ENCODE assay signal across 10 cellular contexts in genomic region chr1:230103341-230104173, GRCh38. TPM values are rescaled to one million over a fixed set of nuclear protein-coding genes. Genes with fewer than 3 reads are reported as not detected.
DNase-seq lines count a peak whose midpoint lies in the region; ATAC-seq and TF ChIP-seq lines count a peak whose summit lies in the region.
"Had no signal": no experiment of that assay in that cellular context is flagged by ENCODE, and none has a peak within 500 bp of the region (broad histone marks: within the 10 kb centered on the region; RNA-seq: fewer than 3 reads in every experiment).

No MANE protein-coding gene starts in this region.

- H3K4me3 ChIP-seq in colonic mucosa (no peak overlapping the region), psoas muscle (peak overlapping the region; percentile 23), aorta (ENCODE audit: low read length in 2 of 2) (no peak overlapping the region)

- 53 to 82% (median 57%) methylated on average over 5 of the region's 5 CpGs for WGBS in psoas muscle, 3 donors
- 36 to 41% methylated on average over 5 of the region's 5 CpGs for WGBS in aorta, 2 donors

- no peak overlapping the region for H3K9ac ChIP-seq in colonic mucosa (ENCODE audit: low read depth in 2 of 2, low read length in 2 of 2)

- H3K27me3 ChIP-seq in colonic mucosa (no peaks in the 10 kb centered on the region), psoas muscle (ENCODE audit: insufficient read depth in 3 of 3, low read length in 2 of 3) (no peaks in the 10 kb centered on the region), aorta (ENCODE audit: control insufficient read depth in 1 of 2, insufficient read depth in 2 of 2, low read length in 1 of 2) (no peaks in the 10 kb centered on the region)

- H3K9me3 ChIP-seq in colonic mucosa (no peaks in the 10 kb centered on the region), psoas muscle (no peaks in the 10 kb centered on the region), aorta (ENCODE audit: control insufficient read depth, low read length) (no peaks in the 10 kb centered on the region)

- DNase-seq in EH (ENCODE audit: low read depth) (peak; percentile 55), NCI-H82 treated with DMSO at 0.1 percent for 48 hours (lab: John Stamatoyannopoulos, UW; ENCODE audit: unreplicated experiment) (peak; percentile 49), colonic mucosa (no peak), psoas muscle (no peak), left lobe of liver (ENCODE audit: low spot score) (no peak), aorta (no peak)
- DNase-seq: activated CD4-positive, alpha-beta T cell treated with anti-CD3 and anti-CD28 coated beads, Interleukin-2, amount 50 U/mL, for 4 hours; midbrain had no signal

- no peak for TF ChIP-seq CTCF in colonic mucosa (IDR thresholded peaks at IDR 0.05)
- no peak for TF ChIP-seq CTCF in psoas muscle (IDR thresholded peaks at IDR 0.05)

- ATAC-seq in psoas muscle = no peak
- ATAC-seq in left lobe of liver = no peak
- no peak for ATAC-seq in aorta (ENCODE audit: low FRiP score)
- no peak for ATAC-seq in HG03039 (IDR thresholded peaks at IDR 0.05; ENCODE audit: unreplicated experiment)
- no peak for ATAC-seq in GM18502 (IDR thresholded peaks at IDR 0.05; ENCODE audit: poor library complexity, unreplicated experiment)

- H3K27ac ChIP-seq in colonic mucosa (peak overlapping the region; percentile 62), psoas muscle (peak overlapping the region; percentile 85), aorta (ENCODE audit: low read depth in 1 of 2, low read length in 2 of 2) (peak overlapping the region in 1 of 2 donors; percentile 70)

- H3K4me1 ChIP-seq in colonic mucosa = peaks cover 25% of the 10 kb centered on the region
- peaks cover 71% of the 10 kb centered on the region for H3K4me1 ChIP-seq in psoas muscle
- peaks cover 8 to 15% of the 10 kb centered on the region in 2 donors for H3K4me1 ChIP-seq in aorta (ENCODE audit: control insufficient read depth in 1 of 2, insufficient read depth in 2 of 2, low read length in 2 of 2)

- no peaks in the 10 kb centered on the region for H3K36me3 ChIP-seq in colonic mucosa
- no peaks in the 10 kb centered on the region for H3K36me3 ChIP-seq in psoas muscle (ENCODE audit: insufficient read depth in 1 of 2, low read depth in 1 of 2)
- peaks cover 0 to 2% of the 10 kb centered on the region in 2 donors for H3K36me3 ChIP-seq in aorta (ENCODE audit: control insufficient read depth in 1 of 2, insufficient read depth in 2 of 2, low read length in 1 of 2)

- intact Hi-C loops in colonic mucosa (cut with DNase I) = no loop called here
- intact Hi-C loops in psoas muscle (cut with DNase I) = loop anchor here (2.0 to 10.0 kb wide), 3 partner anchors 35 to 111 kb away; no protein-coding TSS in a partner anchor
- intact Hi-C loops in aorta (cut with DNase I) = loop anchor here (2.0 to 10.0 kb wide), 3 partner anchors 19 to 111 kb away; partner anchors contain the start of gene GALNT2 (in 1 of the 2)

RNA-seq across cellular contexts. Expression of gene GALNT2, which starts 36.5 kb away (rescaled TPM):
- 10 to 100 TPM; 47.4 to 67.3 TPM for total RNA-seq in colonic mucosa
- total RNA-seq in psoas muscle = 10 to 100 TPM; 49.4 to 88.7 (median 79.6) TPM
- 10 to 100 TPM; 43.7 to 77.0 (median 63.8) TPM for polyA plus RNA-seq in psoas muscle
- 83.7 TPM for total RNA-seq in left lobe of liver
- total RNA-seq in aorta = 100 to 1,000 TPM; 109 to 116 TPM
- polyA plus RNA-seq in aorta = 100 to 1,000 TPM in 1 of 2 donors, 10 to 100 TPM in 1; 29.1 to 101 TPM

Comparison
In these comparisons a context has a peak if more than half of its experiments do, and no peak if none do; other contexts are left out.
1. DNase-seq: peak in EH (single experiment) and NCI-H82 treated with DMSO at 0.1 percent for 48 hours (single experiment); none in colonic mucosa (single experiment), psoas muscle (0 of 2), left lobe of liver (single experiment) and aorta (0 of 2).